In the genomic region with DNA sequence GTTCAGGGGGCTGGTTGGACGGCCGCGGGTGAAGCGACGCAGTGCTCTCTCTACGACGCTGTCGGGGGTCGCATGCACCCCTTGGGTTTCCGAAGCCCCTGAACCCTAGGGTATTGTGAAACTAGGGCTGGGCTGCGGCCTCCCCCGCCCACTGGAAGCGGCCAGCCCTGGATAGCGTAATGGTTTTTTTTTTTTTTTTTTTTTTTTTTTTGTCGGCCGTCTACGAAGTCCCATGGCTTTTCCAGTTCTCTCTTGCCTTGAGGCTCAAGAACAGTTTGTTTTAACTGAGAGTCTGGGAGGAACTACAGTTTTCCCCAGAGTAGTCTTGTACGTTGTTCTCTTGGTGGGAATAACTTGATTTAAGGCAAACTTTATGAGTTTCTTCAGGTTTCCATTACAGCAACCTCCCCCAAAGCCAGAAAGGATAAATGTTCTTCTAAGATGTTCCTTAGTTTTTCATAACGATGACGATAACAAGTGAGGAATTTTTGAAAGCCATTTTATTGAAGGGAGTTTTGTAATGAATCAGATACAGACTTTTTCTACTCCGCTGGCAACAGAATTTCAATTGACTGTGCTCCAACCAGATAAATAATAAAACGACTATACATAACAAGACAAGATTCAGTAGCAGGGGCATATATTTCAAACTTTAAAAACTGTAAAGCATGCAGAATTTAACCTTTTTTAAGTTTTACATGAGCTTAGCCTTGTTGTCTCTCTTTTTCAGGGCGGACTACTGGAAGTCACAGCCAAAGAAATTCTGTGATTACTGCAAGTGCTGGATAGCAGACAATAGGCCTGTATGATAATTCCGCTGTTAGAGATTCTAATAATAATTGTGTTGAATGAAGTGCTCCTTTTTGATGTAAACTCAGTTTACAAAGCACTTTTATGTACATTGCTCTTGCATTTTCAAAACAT, we compare ENCODE assay signal across 8 cellular contexts. TPM values are rescaled to one million over a fixed set of nuclear protein-coding genes. Genes with fewer than 3 reads are reported as not detected.
A peak's percentile ranks its signal among the peaks of the same experiment; 100 is the strongest.
DNase-seq lines count a peak whose midpoint lies in the region; ATAC-seq and TF ChIP-seq lines count a peak whose summit lies in the region.

No MANE protein-coding gene starts in this region.

- H3K79me2 ChIP-seq in HCT116 (ENCODE audit: insufficient read depth, low read length) (peaks cover 61% of the 10 kb centered on the region), Loucy (ENCODE audit: insufficient read depth, low read length) (peaks cover 81% of the 10 kb centered on the region)

- H3K36me3 Mint-ChIP-seq in T-helper 1 cell treated with Interleukin-12 subunit alpha and Interleukin-12 subunit beta and Interleukin-4 antibody, amounts not matched to agents 30 μg/mL and 1 μg/mL, for 36 hours (ENCODE audit: low read depth), result peaks cover 21% of the 10 kb centered on the region

- H3K9me2 ChIP-seq in HCT116 (ENCODE audit: insufficient read depth) (no peaks in the 10 kb centered on the region), Loucy (replicated peaks; ENCODE audit: low read depth, low read length) (no peaks in the 10 kb centered on the region)

- H3K4me2 ChIP-seq in HCT116 (ENCODE audit: low read length), result peak overlapping the region; percentile 88
- H3K4me2 ChIP-seq in Loucy (ENCODE audit: low read depth, low read length, poor library complexity, severe bottlenecking), result peak overlapping the region; percentile 93

- no peak for TF ChIP-seq CTCF in HCT116 (IDR thresholded peaks at IDR 0.05 in 2 of 3, conservative IDR thresholded peaks at IDR 0.05 in 1 of 3; ENCODE audit: borderline replicate concordance in 1 of 3, insufficient read depth in 1 of 3, low read depth in 2 of 3, low read length in 2 of 3)
- TF ChIP-seq CTCF in Loucy (conservative IDR thresholded peaks at IDR 0.05; ENCODE audit: low read length), result no peak

- DNase-seq in T-helper 1 cell (no peak), HCT116 (ENCODE audit: low read depth, low spot score) (peak; percentile 48), amniotic epithelial cell (ENCODE audit: low read depth) (peak; percentile 78), left ventricle myocardium superior (no peak), sciatic nerve (ENCODE audit: low spot score) (no peak), UCSD-AML1 (lab: John Stamatoyannopoulos, UW; ENCODE audit: unreplicated experiment) (no peak)

- peaks cover 10 to 16% of the 10 kb centered on the region in 2 experiments; a peak in 3 of 4 replicates for H3K36me3 ChIP-seq in HCT116 (ENCODE audit: control insufficient read depth in 1 of 2, insufficient read depth in 2 of 2, low read length in 2 of 2)
- H3K36me3 ChIP-seq in Loucy (ENCODE audit: insufficient read depth, low read length), result peaks cover 2% of the 10 kb centered on the region; the same call in 1 of the 2 replicates

- ATAC-seq in HCT116, result peak; percentile 28
- peak; percentile 39 for ATAC-seq in left ventricle myocardium superior
- ATAC-seq in sciatic nerve, result peak; percentile 73

- H3K9me3 Mint-ChIP-seq in T-helper 1 cell treated with Interleukin-12 subunit alpha and Interleukin-12 subunit beta and Interleukin-4 antibody, amounts not matched to agents 30 μg/mL and 1 μg/mL, for 36 hours, result no peaks in the 10 kb centered on the region

- RAD21 ChIA-PET in HCT116 (lab: Charles Lee; ENCODE audit: low non-redundant PET in 1 of 2, low total read pairs in 2 of 2, uncharacterized antibody in 2 of 2, unreplicated experiment in 2 of 2), result no interaction called here

- no peak for TF ChIP-seq RAD21 in HCT116 (IDR thresholded peaks at IDR 0.05; ENCODE audit: low read depth)

- POLR2A ChIA-PET in HCT116 (lab: Charles Lee), result no interaction called here

- H4K20me1 ChIP-seq in HCT116 (ENCODE audit: insufficient read depth) (no peaks in the 10 kb centered on the region), Loucy (ENCODE audit: insufficient read depth, low read length, poor library complexity, severe bottlenecking) (peaks cover 19% of the 10 kb centered on the region)

- H3K9me3 ChIP-seq in HCT116 (ENCODE audit: control insufficient read depth in 1 of 2, insufficient read depth in 1 of 2, low read depth in 1 of 2, low read length in 2 of 2) (no peaks in the 10 kb centered on the region), Loucy (ENCODE audit: insufficient read depth, low read depth, low read length) (no peaks in the 10 kb centered on the region)

- no peaks in the 10 kb centered on the region for H3K27me3 Mint-ChIP-seq in T-helper 1 cell treated with Interleukin-12 subunit alpha and Interleukin-12 subunit beta and Interleukin-4 antibody, amounts not matched to agents 30 μg/mL and 1 μg/mL, for 36 hours (ENCODE audit: low read depth)

- H3K27ac ChIP-seq in HCT116 (ENCODE audit: low read depth, low read length), result peak overlapping the region; percentile 94

- no peak overlapping the region for H2AFZ ChIP-seq in HCT116 (ENCODE audit: low read depth, low read length, poor library complexity, severe bottlenecking)
- H2AFZ ChIP-seq in Loucy (ENCODE audit: low read length), result peak overlapping the region; percentile 91; the same call in 1 of the 2 replicates

- H3K27ac Mint-ChIP-seq in T-helper 1 cell treated with Interleukin-12 subunit alpha and Interleukin-12 subunit beta and Interleukin-4 antibody, amounts not matched to agents 30 μg/mL and 1 μg/mL, for 36 hours, result peak overlapping the region; percentile 98

- TSS peak; percentile 53 for BruUV-seq in HCT116 (replicated peaks; lab: Mats Ljungman, UMichigan)

- peak overlapping the region; percentile 98 for H3K4me3 Mint-ChIP-seq in T-helper 1 cell treated with Interleukin-12 subunit alpha and Interleukin-12 subunit beta and Interleukin-4 antibody, amounts not matched to agents 30 μg/mL and 1 μg/mL, for 36 hours

- CTCF ChIA-PET in HCT116 (lab: Charles Lee), result no interaction called here

- H3K9ac ChIP-seq in HCT116 (ENCODE audit: low read length), result peak overlapping the region; percentile 74
- H3K9ac ChIP-seq in Loucy (ENCODE audit: low read depth, low read length, poor library complexity, severe bottlenecking), result peak overlapping the region; percentile 95

- H3K4me1 ChIP-seq in HCT116 (ENCODE audit: control insufficient read depth in 1 of 2, insufficient read depth in 2 of 2, low read length in 2 of 2), result peaks cover 54 to 67% of the 10 kb centered on the region in 2 experiments
- H3K4me1 ChIP-seq in Loucy (ENCODE audit: insufficient read depth, low read length, poor library complexity, severe bottlenecking), result peaks cover 56% of the 10 kb centered on the region

- H3K4me3 ChIP-seq in HCT116 (replicated peaks in 1 of 2; ENCODE audit: low read depth in 1 of 2, low read length in 2 of 2), result peak overlapping the region; percentile 69 to 70
- peak overlapping the region; percentile 90 for H3K4me3 ChIP-seq in Loucy (ENCODE audit: low read length, poor library complexity, severe bottlenecking)

- TF ChIP-seq POLR2A in HCT116 (IDR thresholded peaks at IDR 0.05; ENCODE audit: borderline replicate concordance, extremely low read depth, insufficient read depth, insufficient read length), result no peak

- H3K4me1 Mint-ChIP-seq in T-helper 1 cell treated with Interleukin-12 subunit alpha and Interleukin-12 subunit beta and Interleukin-4 antibody, amounts not matched to agents 30 μg/mL and 1 μg/mL, for 36 hours (ENCODE audit: low read depth), result peaks cover 35% of the 10 kb centered on the region

- peaks cover 3% of the 10 kb centered on the region; the same call in 1 of the 2 replicates for H3F3A ChIP-seq in Loucy (ENCODE audit: low read depth)

- intact Hi-C loops in HCT116 (cut with micrococcal nuclease) (loop anchor here (1.0 to 5.0 kb wide), 4 partner anchors 68 to 1045 kb away; partner anchors contain the start of gene KBTBD6), left ventricle myocardium superior (cut with micrococcal nuclease) (no loop called here), sciatic nerve (cut with DNase I) (loop anchor here (10.0 kb wide), 1 partner anchor 287 kb away; the partner anchor contains the start of gene MRPS31)

- H3K27me3 ChIP-seq in HCT116 (ENCODE audit: insufficient read depth, low read length) (no peaks in the 10 kb centered on the region), Loucy (ENCODE audit: insufficient read depth, low read length, poor library complexity, severe bottlenecking) (no peaks in the 10 kb centered on the region)

TF ChIP-seq in HCT116, 20 proteins besides CTCF, POLR2A, EP300 and RAD21:
- TF ChIP-seq, protein P1, sequence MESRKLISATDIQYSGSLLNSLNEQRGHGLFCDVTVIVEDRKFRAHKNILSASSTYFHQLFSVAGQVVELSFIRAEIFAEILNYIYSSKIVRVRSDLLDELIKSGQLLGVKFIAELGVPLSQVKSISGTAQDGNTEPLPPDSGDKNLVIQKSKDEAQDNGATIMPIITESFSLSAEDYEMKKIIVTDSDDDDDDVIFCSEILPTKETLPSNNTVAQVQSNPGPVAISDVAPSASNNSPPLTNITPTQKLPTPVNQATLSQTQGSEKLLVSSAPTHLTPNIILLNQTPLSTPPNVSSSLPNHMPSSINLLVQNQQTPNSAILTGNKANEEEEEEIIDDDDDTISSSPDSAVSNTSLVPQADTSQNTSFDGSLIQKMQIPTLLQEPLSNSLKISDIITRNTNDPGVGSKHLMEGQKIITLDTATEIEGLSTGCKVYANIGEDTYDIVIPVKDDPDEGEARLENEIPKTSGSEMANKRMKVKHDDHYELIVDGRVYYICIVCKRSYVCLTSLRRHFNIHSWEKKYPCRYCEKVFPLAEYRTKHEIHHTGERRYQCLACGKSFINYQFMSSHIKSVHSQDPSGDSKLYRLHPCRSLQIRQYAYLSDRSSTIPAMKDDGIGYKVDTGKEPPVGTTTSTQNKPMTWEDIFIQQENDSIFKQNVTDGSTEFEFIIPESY (IDR thresholded peaks at IDR 0.05; ENCODE audit: extremely low read depth, insufficient replicate concordance, low read length), result no peak
- no peak for TF ChIP-seq EGR1 (IDR thresholded peaks at IDR 0.05; ENCODE audit: low read depth)
- TF ChIP-seq ZFX (IDR thresholded peaks at IDR 0.05), result peak; percentile 6; the same call in 1 of the 2 replicates
TF ChIP-seq in HCT116: peak in this region for 1.

RNA-seq across cellular contexts. Expression of gene WBP4, which starts 0.9 kb away (rescaled TPM):
- total RNA-seq in HCT116 (2021; ENCODE audit: unreplicated experiment) (14.5 TPM), left ventricle myocardium superior (20.8 TPM), sciatic nerve (17.1 TPM)
- 6.2 and 9.4 TPM in 2 replicates for polyA plus RNA-seq in HCT116 (2012)

RNA-seq across cellular contexts. Expression of gene ELF1, which starts 43.1 kb away (rescaled TPM):
- 30.0 TPM for total RNA-seq in HCT116 (2021; ENCODE audit: unreplicated experiment)
- 13.3 and 17.1 TPM in 2 replicates for polyA plus RNA-seq in HCT116 (2012)
- 33.3 TPM for total RNA-seq in left ventricle myocardium superior
- total RNA-seq in sciatic nerve, result 61.7 TPM

Comparison
In these comparisons a context has a peak if more than half of its experiments do, and no peak if none do; other contexts are left out.
1. DNase-seq: peak in HCT116 (single experiment) and amniotic epithelial cell (single experiment); none in T-helper 1 cell (0 of 5), left ventricle myocardium superior (single experiment), sciatic nerve (single experiment) and UCSD-AML1 (single experiment).
2. Peak in every context shown above with its lines, with median percentiles within 50 percentile points of each other: ATAC-seq.